15 cellular contexts compared by ENCODE assay signal in genomic region chr9:134466869-134467616, GRCh38.
A peak's percentile ranks its signal among the peaks of the same experiment; 100 is the strongest.
DNase-seq lines count a peak whose midpoint lies in the region; ATAC-seq and TF ChIP-seq lines count a peak whose summit lies in the region.
"Had no signal": no experiment of that assay in that cellular context is flagged by ENCODE, and none has a peak within 500 bp of the region (broad histone marks: within the 10 kb centered on the region; RNA-seq: fewer than 3 reads in every experiment).

No MANE protein-coding gene starts in this region.

- no peaks in the 10 kb centered on the region for H3K79me2 ChIP-seq in GM23338 (replicated peaks; ENCODE audit: insufficient read depth)

- no peaks in the 10 kb centered on the region for H3K27me3 ChIP-seq in GM23338 (ENCODE audit: insufficient read depth)
- no peaks in the 10 kb centered on the region for H3K27me3 ChIP-seq in CD8-positive, alpha-beta memory T cell (ENCODE audit: insufficient read depth, low read length, poor library complexity, severe bottlenecking)

- H3K9me3 Mint-ChIP-seq in GM23338: no peaks in the 10 kb centered on the region
- no peaks in the 10 kb centered on the region for H3K9me3 Mint-ChIP-seq in CD8-positive, alpha-beta memory T cell
- H3K9me3 Mint-ChIP-seq: T-cell had no signal

- no peak overlapping the region for H2AFZ ChIP-seq in GM23338

- no peak for TF ChIP-seq CTCF in GM23338 (conservative IDR thresholded peaks at IDR 0.05; ENCODE audit: low read depth in 2 of 2)

- no peaks in the 10 kb centered on the region for H3F3A ChIP-seq in GM23338 (replicated peaks; ENCODE audit: low read depth)

- no peaks in the 10 kb centered on the region for H3K27me3 Mint-ChIP-seq in GM23338 (ENCODE audit: insufficient read depth, low read depth, poor library complexity)
- H3K27me3 Mint-ChIP-seq in CD8-positive, alpha-beta memory T cell: peaks cover 4 to 5% of the 10 kb centered on the region in 2 donors
- H3K27me3 Mint-ChIP-seq: T-cell had no signal

- POLR2A ChIA-PET in CD8-positive, alpha-beta memory T cell (lab: Charles Lee): no interaction called here

- H3K36me3 ChIP-seq in GM23338 (ENCODE audit: insufficient read depth): no peaks in the 10 kb centered on the region
- H3K36me3 ChIP-seq in CD8-positive, alpha-beta memory T cell (ENCODE audit: insufficient read depth, low read length): no peaks in the 10 kb centered on the region

- H3K27ac Mint-ChIP-seq in GM23338: no peak overlapping the region
- H3K27ac Mint-ChIP-seq in CD8-positive, alpha-beta memory T cell: no peak overlapping the region
- H3K27ac Mint-ChIP-seq: T-cell had no signal

- H3K4me1 ChIP-seq in GM23338 (ENCODE audit: insufficient read depth): no peaks in the 10 kb centered on the region
- H3K4me1 ChIP-seq in CD8-positive, alpha-beta memory T cell (ENCODE audit: insufficient read depth, low read length): no peaks in the 10 kb centered on the region

- no peaks in the 10 kb centered on the region for H3K9me2 ChIP-seq in GM23338 (ENCODE audit: insufficient read depth)

- H3K27ac ChIP-seq in GM23338 (ENCODE audit: low read depth): no peak overlapping the region
- no peak overlapping the region for H3K27ac ChIP-seq in CD8-positive, alpha-beta memory T cell (ENCODE audit: low read depth, low read length)
- H3K27ac ChIP-seq: C4-2B had no signal

- CTCF ChIA-PET in CD8-positive, alpha-beta memory T cell (lab: Charles Lee): no interaction called here

- no peak overlapping the region for H3K4me3 ChIP-seq in GM23338
- H3K4me3 ChIP-seq in CD8-positive, alpha-beta memory T cell (ENCODE audit: low read length): no peak overlapping the region
- H3K4me3 ChIP-seq: K562 had no signal

- H3K4me2 ChIP-seq in GM23338: no peak overlapping the region

- H3K36me3 Mint-ChIP-seq in GM23338 (ENCODE audit: low read depth): no peaks in the 10 kb centered on the region
- no peaks in the 10 kb centered on the region for H3K36me3 Mint-ChIP-seq in CD8-positive, alpha-beta memory T cell
- H3K36me3 Mint-ChIP-seq: T-cell had no signal

- H4K20me1 ChIP-seq in GM23338 (replicated peaks; ENCODE audit: insufficient read depth): no peaks in the 10 kb centered on the region

- ATAC-seq in GM23338 (peak; percentile 96), left lobe of liver (peak; percentile 26)
- ATAC-seq: K562, T-cell had no signal

- H3K4me3 Mint-ChIP-seq in GM23338: no peak overlapping the region
- H3K4me3 Mint-ChIP-seq in CD8-positive, alpha-beta memory T cell: no peak overlapping the region
- H3K4me3 Mint-ChIP-seq: T-cell had no signal

- no peaks in the 10 kb centered on the region for H3K4me1 Mint-ChIP-seq in GM23338
- H3K4me1 Mint-ChIP-seq in CD8-positive, alpha-beta memory T cell: no peaks in the 10 kb centered on the region
- H3K4me1 Mint-ChIP-seq: T-cell had no signal

- DNase-seq in GM23338 (ENCODE audit: low spot score) (peak; percentile 48), NCI-H2171 treated with DMSO at 0.1 percent for 48 hours (lab: John Stamatoyannopoulos, UW) (peak; percentile 56), astrocyte of the hippocampus (ENCODE audit: low read depth, low spot score) (peak; percentile 32), left lobe of liver (ENCODE audit: low spot score) (no peak), SIG-M5 treated with dmso at 0.1 percent for 504 hours (lab: John Stamatoyannopoulos, UW; ENCODE audit: unreplicated experiment) (no peak), NCI-H1092 treated with DMSO at 0.1 percent for 48 hours (lab: John Stamatoyannopoulos, UW) (no peak), T1000 (lab: John Stamatoyannopoulos, UW) (no peak)
- DNase-seq in CD8-positive, alpha-beta memory T cell: no peak
- DNase-seq: DMS153, NCI-H1436, NCI-H2029, NCI-H748 treated with DMSO at 0.1 percent for 48 hours, T-cell had no signal

- H3K9me3 ChIP-seq in CD8-positive, alpha-beta memory T cell (ENCODE audit: low read length): no peaks in the 10 kb centered on the region

TF ChIP-seq in GM23338, 12 proteins besides CTCF, POLR2A, EP300 and RAD21:
- TF ChIP-seq ETS1 (IDR thresholded peaks at IDR 0.05) (no peak), REST (IDR thresholded peaks at IDR 0.05; ENCODE audit: unreplicated experiment) (peak; percentile 63)

Comparison
In these comparisons a context has a peak if more than half of its experiments do, and no peak if none do; other contexts are left out.
1. DNase-seq: peak in GM23338 (single experiment), NCI-H2171 treated with DMSO at 0.1 percent for 48 hours (single experiment) and astrocyte of the hippocampus (single experiment); none in left lobe of liver (single experiment), SIG-M5 treated with dmso at 0.1 percent for 504 hours (single experiment), NCI-H1092 treated with DMSO at 0.1 percent for 48 hours (single experiment), T1000 (single experiment) and CD8-positive, alpha-beta memory T cell (0 of 5).